ENCODE assay signal across 16 cellular contexts in the genomic region with DNA sequence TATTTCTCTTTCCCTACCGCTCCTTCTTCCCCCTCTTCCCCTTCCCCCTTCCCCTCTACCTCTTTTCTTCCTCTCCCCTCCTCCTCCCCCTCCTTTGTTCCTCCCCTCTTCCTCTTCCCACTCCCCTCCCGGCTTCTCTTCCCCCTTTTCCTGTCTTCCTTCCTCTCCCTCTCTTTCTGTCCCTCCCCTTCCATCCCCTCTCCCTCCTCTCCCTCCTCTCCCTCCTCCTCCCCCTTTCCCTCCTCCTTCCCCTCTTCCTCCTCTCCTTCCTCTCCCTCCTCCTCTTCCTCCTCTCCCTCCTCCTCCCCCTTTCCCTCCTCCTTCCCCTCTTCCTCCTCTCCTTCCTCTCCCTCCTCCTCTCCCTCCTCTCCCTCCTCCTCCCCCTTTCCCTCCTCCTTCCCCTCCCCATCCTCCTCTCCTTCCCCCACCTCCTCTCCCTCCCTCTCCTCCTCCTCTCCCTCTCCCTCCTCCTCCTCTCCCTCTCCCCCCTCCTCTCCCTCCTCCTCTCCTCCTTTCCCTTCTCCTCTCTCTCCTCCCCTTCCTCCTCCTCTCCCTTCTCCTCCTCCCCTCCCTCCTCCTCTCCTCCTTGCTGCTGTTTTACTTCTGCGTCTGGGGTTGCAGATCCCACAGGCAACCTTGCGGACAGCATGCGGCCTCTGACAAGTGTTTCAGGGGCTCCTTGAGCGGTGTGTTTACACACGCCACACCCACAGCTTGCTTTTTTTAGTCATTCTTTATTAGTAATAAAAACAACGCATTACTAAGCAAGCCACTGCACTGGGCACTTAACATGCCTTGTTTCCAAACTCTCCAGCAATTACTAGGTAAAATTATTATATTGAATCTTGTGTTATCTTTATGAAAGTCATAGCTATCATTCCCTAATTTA.
A peak's percentile ranks its signal among the peaks of the same experiment; 100 is the strongest.
DNase-seq lines count a peak whose midpoint lies in the region; ATAC-seq and TF ChIP-seq lines count a peak whose summit lies in the region.
"Had no signal": no experiment of that assay in that cellular context is flagged by ENCODE, and none has a peak within 500 bp of the region (broad histone marks: within the 10 kb centered on the region; RNA-seq: fewer than 3 reads in every experiment).

No MANE protein-coding gene starts in this region.

- H3K36me3 ChIP-seq in GM23338 (ENCODE audit: insufficient read depth) (no peaks in the 10 kb centered on the region), PC-3 (ENCODE audit: low read depth, low read length) (no peaks in the 10 kb centered on the region), mesendoderm (ENCODE audit: control insufficient read depth, insufficient read depth, low read length) (no peaks in the 10 kb centered on the region)
- H3K36me3 ChIP-seq: BLaER1 had no signal

- H2BK15ac ChIP-seq in mesendoderm (replicated peaks; ENCODE audit: low read depth): no peak overlapping the region

- no TSS peak for BruUV-seq in PC-3 (replicated peaks; lab: Mats Ljungman, UMichigan)

- H3K18ac ChIP-seq in mesendoderm (ENCODE audit: low read length): no peak overlapping the region

- H3K79me2 ChIP-seq in GM23338 (replicated peaks; ENCODE audit: insufficient read depth) (no peaks in the 10 kb centered on the region), PC-3 (ENCODE audit: low read length) (no peaks in the 10 kb centered on the region), mesendoderm (ENCODE audit: control insufficient read depth, insufficient read depth, low read length) (no peaks in the 10 kb centered on the region)

- H3K4me1 Mint-ChIP-seq in GM23338: peaks cover 38% of the 10 kb centered on the region
- peaks cover 5% of the 10 kb centered on the region for H3K4me1 Mint-ChIP-seq in endothelial cell (ENCODE audit: unreplicated experiment)
- H3K4me1 Mint-ChIP-seq in stimulated activated memory B cell treated with anti-CD40 and anti-IgM and Interleukin-4, amounts not matched to agents 10 μg/mL and 1 μg/mL and 100 μg/mL, for 72 hours: no peaks in the 10 kb centered on the region
- H3K4me1 Mint-ChIP-seq: naive B cell had no signal

- H3K4me1 ChIP-seq in GM23338 (ENCODE audit: insufficient read depth) (peaks cover 22% of the 10 kb centered on the region), PC-3 (ENCODE audit: insufficient read depth, low read length) (peaks cover 14% of the 10 kb centered on the region), mesendoderm (ENCODE audit: control insufficient read depth, low read depth, low read length) (no peaks in the 10 kb centered on the region)
- H3K4me1 ChIP-seq: psoas muscle had no signal

- H3K4me3 Mint-ChIP-seq in GM23338 (no peak overlapping the region), endothelial cell (ENCODE audit: unreplicated experiment) (no peak overlapping the region)
- no peak overlapping the region for H3K4me3 Mint-ChIP-seq in stimulated activated memory B cell treated with anti-CD40 and anti-IgM and Interleukin-4, amounts not matched to agents 10 μg/mL and 1 μg/mL and 100 μg/mL, for 72 hours
- H3K4me3 Mint-ChIP-seq: naive B cell had no signal

- no peak overlapping the region; the same call in 1 of the 2 replicates for H3K27ac Mint-ChIP-seq in GM23338
- H3K27ac Mint-ChIP-seq in endothelial cell (ENCODE audit: unreplicated experiment): peak overlapping the region; percentile 64
- no peak overlapping the region for H3K27ac Mint-ChIP-seq in stimulated activated memory B cell treated with anti-CD40 and anti-IgM and Interleukin-4, amounts not matched to agents 10 μg/mL and 1 μg/mL and 100 μg/mL, for 72 hours

- peak; percentile 37 for DNase-seq in GM23338 (ENCODE audit: low spot score)
- peak; percentile 97 for DNase-seq in PC-3
- no peak for DNase-seq in endothelial cell (ENCODE audit: low spot score)
- no peak for DNase-seq in mesendoderm
- DNase-seq in mesenteric fat pad (ENCODE audit: low spot score): no peak
- DNase-seq in NCI-H2227 (lab: John Stamatoyannopoulos, UW; ENCODE audit: unreplicated experiment): no peak
- DNase-seq in NCI-H1417 treated with DMSO at 0.1 percent for 48 hours (lab: John Stamatoyannopoulos, UW): no peak
- DNase-seq: activated naive CD4-positive, alpha-beta T cell treated with Interleukin-2 at 50 U/mL for 16 hours; central memory CD4-positive, alpha-beta T cell; DMS53; naive B cell; NCI-H2171; psoas muscle had no signal

- POLR2A ChIA-PET in PC-3 (lab: Charles Lee; ENCODE audit: unreplicated experiment): no interaction called here

- H3K4me3 ChIP-seq in GM23338: no peak overlapping the region
- peak overlapping the region; percentile 31; the same call in 1 of the 2 replicates for H3K4me3 ChIP-seq in PC-3 (ENCODE audit: low read length)
- H3K4me3 ChIP-seq in mesendoderm (ENCODE audit: low read length): no peak overlapping the region
- H3K4me3 ChIP-seq: BLaER1, psoas muscle had no signal

- H3K23ac ChIP-seq in mesendoderm (ENCODE audit: low read length): no peak overlapping the region

- H3K27me3 ChIP-seq in GM23338 (ENCODE audit: insufficient read depth) (no peaks in the 10 kb centered on the region), PC-3 (ENCODE audit: low read length) (no peaks in the 10 kb centered on the region), mesendoderm (ENCODE audit: insufficient read depth, low read length, poor library complexity) (no peaks in the 10 kb centered on the region)
- H3K27me3 ChIP-seq: BLaER1 had no signal

- H2AFZ ChIP-seq in GM23338 (no peak overlapping the region), PC-3 (ENCODE audit: low read length) (peak overlapping the region; percentile 40)

- H3K9ac ChIP-seq in PC-3 (ENCODE audit: low read length) (peak overlapping the region; percentile 34; the same call in 1 of the 2 replicates), mesendoderm (ENCODE audit: low read length) (no peak overlapping the region)
- H3K9ac ChIP-seq: BLaER1 had no signal

- H3F3A ChIP-seq in GM23338 (replicated peaks; ENCODE audit: low read depth) (no peaks in the 10 kb centered on the region), PC-3 (ENCODE audit: low read length, unreplicated experiment) (no peaks in the 10 kb centered on the region)

- no peak overlapping the region for H2BK120ac ChIP-seq in mesendoderm (ENCODE audit: low read depth, low read length)

- intact Hi-C loops in PC-3 (cut with micrococcal nuclease): loop anchor here (1.0 kb wide), 4 partner anchors 43 to 79 kb away; no protein-coding TSS in a partner anchor

- WGBS in mesendoderm (ENCODE audit: extremely low coverage, insufficient coverage, low lambda C conversion rate): no CpG with 5 or more reads among the region's 8 CpGs

- no peak overlapping the region for H4K8ac ChIP-seq in mesendoderm (ENCODE audit: low read depth, low read length)

- peak overlapping the region; percentile 66; the same call in 1 of the 2 replicates for H3K4me2 ChIP-seq in GM23338
- peak overlapping the region; percentile 62 for H3K4me2 ChIP-seq in PC-3 (ENCODE audit: low read length)
- H3K4me2 ChIP-seq in mesendoderm (ENCODE audit: low read length): no peak overlapping the region

- TF ChIP-seq CTCF in GM23338 (conservative IDR thresholded peaks at IDR 0.05; ENCODE audit: low read depth in 2 of 2) (no peak), PC-3 (conservative IDR thresholded peaks at IDR 0.05; ENCODE audit: low read depth, low read length) (no peak), endothelial cell (IDR thresholded peaks at IDR 0.05; ENCODE audit: unreplicated experiment) (no peak)

- peak overlapping the region; percentile 30 for H3K56ac ChIP-seq in mesendoderm (ENCODE audit: low read length)

- H3K36me3 Mint-ChIP-seq in GM23338 (ENCODE audit: low read depth): peaks cover 9% of the 10 kb centered on the region; the same call in 1 of the 3 replicates
- peaks cover 2% of the 10 kb centered on the region for H3K36me3 Mint-ChIP-seq in endothelial cell (ENCODE audit: low read depth, unreplicated experiment)
- no peaks in the 10 kb centered on the region for H3K36me3 Mint-ChIP-seq in stimulated activated memory B cell treated with anti-CD40 and anti-IgM and Interleukin-4, amounts not matched to agents 10 μg/mL and 1 μg/mL and 100 μg/mL, for 72 hours
- H3K36me3 Mint-ChIP-seq: naive B cell had no signal

- CTCF ChIA-PET in PC-3 (lab: Charles Lee): interaction anchor here (0.6 kb wide), 1 partner anchor 20 kb away, joined by 3 read pairs; no protein-coding TSS in a partner anchor

- H3K9me2 ChIP-seq in GM23338 (ENCODE audit: insufficient read depth) (peaks cover 12% of the 10 kb centered on the region; the same call in 1 of the 2 replicates), PC-3 (replicated peaks; ENCODE audit: low read length) (no peaks in the 10 kb centered on the region)

- no peaks in the 10 kb centered on the region for H3K79me1 ChIP-seq in mesendoderm (ENCODE audit: low read length)

- no peaks in the 10 kb centered on the region for H4K20me1 ChIP-seq in GM23338 (replicated peaks; ENCODE audit: insufficient read depth)
- H4K20me1 ChIP-seq in PC-3 (ENCODE audit: low read length): no peaks in the 10 kb centered on the region
- H4K20me1 ChIP-seq: BLaER1 had no signal

- H3K27ac ChIP-seq in GM23338 (ENCODE audit: low read depth) (no peak overlapping the region), PC-3 (ENCODE audit: low read length) (peak overlapping the region; percentile 87), mesendoderm (ENCODE audit: low read depth, low read length) (no peak overlapping the region)
- H3K27ac ChIP-seq: BLaER1, psoas muscle had no signal

- H2AK5ac ChIP-seq in mesendoderm (ENCODE audit: low read length): no peak overlapping the region

- H2BK5ac ChIP-seq in mesendoderm (ENCODE audit: low read length): no peak overlapping the region

- no peaks in the 10 kb centered on the region for H3K9me3 ChIP-seq in PC-3 (ENCODE audit: low read length)
- H3K9me3 ChIP-seq: BLaER1, psoas muscle had no signal

- H3K9me3 Mint-ChIP-seq in GM23338: peaks cover 10% of the 10 kb centered on the region; the same call in 2 of the 3 replicates
- no peaks in the 10 kb centered on the region for H3K9me3 Mint-ChIP-seq in endothelial cell (ENCODE audit: unreplicated experiment)
- peaks cover 5% of the 10 kb centered on the region for H3K9me3 Mint-ChIP-seq in stimulated activated memory B cell treated with anti-CD40 and anti-IgM and Interleukin-4, amounts not matched to agents 10 μg/mL and 1 μg/mL and 100 μg/mL, for 72 hours

- no peak overlapping the region for H4K5ac ChIP-seq in mesendoderm (ENCODE audit: low read length)

- ATAC-seq in GM23338 (no peak; the same call in 2 of the 3 replicates), PC-3 (peak; percentile 92)
- ATAC-seq in stimulated activated memory B cell treated with anti-CD40 and anti-IgM and Interleukin-4, amounts not matched to agents 10 μg/mL and 1 μg/mL and 100 μg/mL, for 72 hours: no peak
- ATAC-seq: left lobe of liver, psoas muscle had no signal

- peaks cover 29% of the 10 kb centered on the region for H3K27me3 Mint-ChIP-seq in GM23338 (ENCODE audit: insufficient read depth, low read depth, poor library complexity)
- H3K27me3 Mint-ChIP-seq in endothelial cell (ENCODE audit: unreplicated experiment): peaks cover 6% of the 10 kb centered on the region
- peaks cover 27% of the 10 kb centered on the region for H3K27me3 Mint-ChIP-seq in stimulated activated memory B cell treated with anti-CD40 and anti-IgM and Interleukin-4, amounts not matched to agents 10 μg/mL and 1 μg/mL and 100 μg/mL, for 72 hours

- H3K4ac ChIP-seq in mesendoderm (ENCODE audit: low read depth, low read length): no peak overlapping the region

TF ChIP-seq in GM23338, 12 proteins besides CTCF, POLR2A, EP300 and RAD21 (continues in another document):
- no peak for TF ChIP-seq POLR2AphosphoS5 (IDR thresholded peaks at IDR 0.05; ENCODE audit: low read depth)
- TF ChIP-seq NANOG (IDR thresholded peaks at IDR 0.05; ENCODE audit: borderline replicate concordance): no peak
- no peak for TF ChIP-seq CREB1 (CRISPR knock-in tag; IDR thresholded peaks at IDR 0.05; ENCODE audit: low read depth)

Comparison
In these comparisons a context has a peak if more than half of its experiments do, and no peak if none do; other contexts are left out.
1. DNase-seq: peak in GM23338 (single experiment) and PC-3 (single experiment); none in endothelial cell (single experiment), mesendoderm (single experiment), mesenteric fat pad (single experiment), NCI-H2227 (single experiment) and NCI-H1417 treated with DMSO at 0.1 percent for 48 hours (single experiment).